ENCODE assay signal across 1 cellular context in genomic region chr17:42999003-42999525, GRCh38.
A peak's percentile ranks its signal among the peaks of the same experiment; 100 is the strongest.
TF ChIP-seq lines count a peak whose summit lies in the region.

No MANE protein-coding gene starts in this region.

TF ChIP-seq in endothelial cell of umbilical vein, 7 proteins besides CTCF, POLR2A, EP300 and RAD21:
- no peak for TF ChIP-seq FOS (IDR thresholded peaks at IDR 0.05; ENCODE audit: borderline replicate concordance, insufficient read depth, low read length)
- TF ChIP-seq POLR2AphosphoS5 (IDR thresholded peaks at IDR 0.05; ENCODE audit: insufficient read depth, low read depth, low read length), result peak; percentile 3
